Comparison of ENCODE assay signal across 9 cellular contexts in genomic region chr7:73433924-73434700, GRCh38. TPM values are rescaled to one million over a fixed set of nuclear protein-coding genes. Genes with fewer than 3 reads are reported as not detected.
DNase-seq lines count a peak whose midpoint lies in the region; ATAC-seq and TF ChIP-seq lines count a peak whose summit lies in the region.
"Had no signal": no experiment of that assay in that cellular context is flagged by ENCODE, and none has a peak within 500 bp of the region (broad histone marks: within the 10 kb centered on the region; RNA-seq: fewer than 3 reads in every experiment).

No MANE protein-coding gene starts in this region.

- H3K79me2 ChIP-seq in parathyroid adenoma, result no peaks in the 10 kb centered on the region

- no peak for TF ChIP-seq POLR2A in body of pancreas (IDR thresholded peaks at IDR 0.05)

- no peaks in the 10 kb centered on the region for H3K27me3 ChIP-seq in body of pancreas
- no peaks in the 10 kb centered on the region for H3K27me3 ChIP-seq in parathyroid adenoma (ENCODE audit: control insufficient read depth, insufficient read depth, low read length)

- H3K9ac ChIP-seq in parathyroid adenoma, result no peak overlapping the region

- H3K4me1 ChIP-seq in body of pancreas, result peaks cover 5% of the 10 kb centered on the region
- H3K4me1 ChIP-seq in parathyroid adenoma, result no peaks in the 10 kb centered on the region

- peak overlapping the region; percentile 56 for H2AFZ ChIP-seq in parathyroid adenoma

- TF ChIP-seq CTCF in body of pancreas (IDR thresholded peaks at IDR 0.05) (no peak), parathyroid adenoma (IDR thresholded peaks at IDR 0.05) (no peak)

- H3K36me3 ChIP-seq in body of pancreas (replicated peaks in 1 of 2; ENCODE audit: insufficient read depth in 1 of 2, low read depth in 2 of 2), result no peaks in the 10 kb centered on the region
- no peaks in the 10 kb centered on the region for H3K36me3 ChIP-seq in parathyroid adenoma (ENCODE audit: control insufficient read depth, insufficient read depth, low read length)

- DNase-seq in NCI-H82 (lab: John Stamatoyannopoulos, UW) (peak; percentile 63), NCI-H82 treated with DMSO at 0.1 percent for 48 hours (lab: John Stamatoyannopoulos, UW; ENCODE audit: unreplicated experiment) (no peak), body of pancreas (peak in 3 of 4 donors; percentile 20 to 36 (median 31)), NOMO-1 (lab: John Stamatoyannopoulos, UW; ENCODE audit: unreplicated experiment in 2 of 2) (no peak), NCI-H1930 (lab: John Stamatoyannopoulos, UW) (no peak), dedifferentiated amniotic fluid mesenchymal stem cell (ENCODE audit: extremely low spot score) (no peak)

- ATAC-seq in HG02938 (IDR thresholded peaks at IDR 0.05; ENCODE audit: unreplicated experiment) (peak; percentile 22), body of pancreas (peak; percentile 47)

- H3K4me3 ChIP-seq in body of pancreas (no peak overlapping the region), parathyroid adenoma (ENCODE audit: low read depth, low read length) (no peak overlapping the region)

- WGBS in body of pancreas, 2 donors, result 13 to 80% methylated on average over 9 to 60 of the region's 110 CpGs

- H3K27ac ChIP-seq in body of pancreas, result no peak overlapping the region
- H3K27ac ChIP-seq in parathyroid adenoma, result no peak overlapping the region
- H3K27ac ChIP-seq: left lung had no signal

- H3K4me2 ChIP-seq in parathyroid adenoma (ENCODE audit: low read length), result peak overlapping the region; percentile 21

- no peaks in the 10 kb centered on the region for H3K9me3 ChIP-seq in body of pancreas
- no peaks in the 10 kb centered on the region for H3K9me3 ChIP-seq in parathyroid adenoma (ENCODE audit: control insufficient read depth, low read length)
- H3K9me3 ChIP-seq: left lung had no signal

- intact Hi-C loops in body of pancreas (cut with DNase I), result no loop called here

RNA-seq across cellular contexts. Expression of gene FZD9, which starts 0.5 kb away (rescaled TPM):
- 1 to 10 TPM in 1 of 2 donors, under 1 TPM in 1; 0.26 to 3.0 TPM for total RNA-seq in body of pancreas

Comparison
In these comparisons a context has a peak if more than half of its experiments do, and no peak if none do; other contexts are left out.
1. DNase-seq: peak in NCI-H82 (single experiment) and body of pancreas (3 of 4); none in NCI-H82 treated with DMSO at 0.1 percent for 48 hours (single experiment), NOMO-1 (0 of 2), NCI-H1930 (0 of 2) and dedifferentiated amniotic fluid mesenchymal stem cell (single experiment).